Comparison of ENCODE assay signal across 10 cellular contexts in the genomic region with DNA sequence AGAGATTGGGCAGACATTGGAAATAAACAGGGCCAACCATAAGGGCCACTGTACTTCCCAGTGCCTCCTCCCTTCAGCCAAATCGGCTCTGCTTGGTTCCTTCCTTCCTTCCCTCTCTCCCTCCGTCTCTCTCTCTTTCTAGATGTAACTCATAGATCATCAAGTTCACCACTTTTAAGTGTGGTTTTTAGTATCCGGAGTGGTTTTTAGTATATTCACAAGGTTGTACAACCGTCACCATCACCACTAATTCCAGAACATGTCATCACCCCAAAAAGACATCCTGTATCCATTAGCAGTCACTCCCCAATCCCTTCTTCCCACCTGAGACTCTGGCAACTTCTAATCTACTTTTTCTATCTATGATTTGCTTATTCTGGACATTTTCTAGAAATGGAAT.
"Had no signal": no experiment of that assay in that cellular context is flagged by ENCODE, and none has a peak within 500 bp of the region (broad histone marks: within the 10 kb centered on the region; RNA-seq: fewer than 3 reads in every experiment).

No MANE protein-coding gene starts in this region.

- DNase-seq: cortex of kidney, lower lobe of right lung, spleen, uterus had no signal

- H3K9me3 Mint-ChIP-seq: nephron; T-helper 1 cell treated with Interleukin-12 subunit alpha and Interleukin-12 subunit beta and Interleukin-4 antibody, amounts not matched to agents 30 μg/mL and 1 μg/mL, for 36 hours had no signal

- H3K36me3 ChIP-seq: uterus had no signal

- H3K27ac ChIP-seq: lower lobe of right lung, spleen, tibial nerve, uterus had no signal

- H3K4me3 Mint-ChIP-seq: brain; nephron; T-helper 1 cell treated with Interleukin-12 subunit alpha and Interleukin-12 subunit beta and Interleukin-4 antibody, amounts not matched to agents 30 μg/mL and 1 μg/mL, for 36 hours had no signal

- H3K4me3 ChIP-seq: lower lobe of right lung, spleen, tibial nerve, uterus had no signal

- H3K9me3 ChIP-seq: lower lobe of right lung, spleen, tibial nerve, uterus had no signal

- H3K27ac Mint-ChIP-seq: brain; nephron; T-helper 1 cell treated with Interleukin-12 subunit alpha and Interleukin-12 subunit beta and Interleukin-4 antibody, amounts not matched to agents 30 μg/mL and 1 μg/mL, for 36 hours had no signal

- H3K4me1 ChIP-seq: uterus had no signal

- H3K27me3 ChIP-seq: spleen, tibial nerve, uterus had no signal

- FAIRE-seq: frontal cortex, keratinocyte had no signal
